Comparison of ENCODE assay signal across 16 cellular contexts in the genomic region with DNA sequence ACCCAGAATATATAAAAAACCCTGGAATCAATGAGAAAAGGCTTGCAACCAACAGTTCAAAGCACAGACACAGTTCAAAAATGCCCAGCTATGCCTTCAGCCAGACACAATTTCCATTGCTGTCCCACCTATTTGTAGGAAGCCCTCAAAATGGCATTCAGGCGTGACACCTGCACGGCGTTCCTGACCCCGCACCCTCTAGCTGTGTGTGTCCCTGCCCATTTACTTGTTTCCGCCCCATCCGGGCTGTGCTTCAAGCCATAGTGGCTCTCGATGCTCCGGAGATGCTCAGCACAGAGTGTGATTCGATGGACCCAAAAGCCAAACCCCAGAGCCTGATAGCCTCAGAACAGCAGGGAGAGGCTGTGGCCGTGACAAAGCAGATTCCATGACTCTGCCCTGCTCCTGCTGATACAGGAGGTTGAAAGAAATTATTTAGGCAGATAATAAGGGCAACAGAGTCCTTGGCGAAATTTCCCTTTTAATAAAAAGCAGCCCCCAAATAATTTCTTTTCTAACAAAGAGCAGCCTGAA. TPM values are rescaled to one million over a fixed set of nuclear protein-coding genes. Genes with fewer than 3 reads are reported as not detected.
A peak's percentile ranks its signal among the peaks of the same experiment; 100 is the strongest.
DNase-seq lines count a peak whose midpoint lies in the region; ATAC-seq and TF ChIP-seq lines count a peak whose summit lies in the region.
"Had no signal": no experiment of that assay in that cellular context is flagged by ENCODE, and none has a peak within 500 bp of the region (broad histone marks: within the 10 kb centered on the region; RNA-seq: fewer than 3 reads in every experiment).

No MANE protein-coding gene starts in this region.

- no peak for TF ChIP-seq CTCF in activated CD8-positive, alpha-beta T cell treated with anti-CD3 and anti-CD28 coated beads for 36 hours (IDR thresholded peaks at IDR 0.05)
- no peak for TF ChIP-seq CTCF in ascending aorta (IDR thresholded peaks at IDR 0.05)

- CTCF ChIA-PET in activated naive CD4-positive, alpha-beta T cell treated with anti-CD3 and anti-CD28 coated beads for 36 hours (lab: Charles Lee), result interaction anchor here (0.6 kb wide), 1 partner anchor 68 kb away, joined by 3 read pairs; no protein-coding TSS in a partner anchor
- CTCF ChIA-PET in activated CD8-positive, alpha-beta T cell treated with anti-CD3 and anti-CD28 coated beads for 36 hours (lab: Charles Lee), result no interaction called here

- H3K4me3 ChIP-seq in ascending aorta, result no peak overlapping the region
- H3K4me3 ChIP-seq: stomach had no signal

- no peaks in the 10 kb centered on the region for H3K9me3 ChIP-seq in ascending aorta
- H3K9me3 ChIP-seq: stomach had no signal

- H3K4me3 Mint-ChIP-seq in activated naive CD4-positive, alpha-beta T cell treated with anti-CD3 and anti-CD28 coated beads for 36 hours, result no peak overlapping the region
- H3K4me3 Mint-ChIP-seq in activated CD8-positive, alpha-beta T cell treated with anti-CD3 and anti-CD28 coated beads for 36 hours, result no peak overlapping the region
- H3K4me3 Mint-ChIP-seq: activated CD8-positive, alpha-beta memory T cell treated with anti-CD3 and anti-CD28 coated beads, Interleukin-2, amount 10 ng/mL, durations not matched to agents 7 days and 5 days; CD8-positive, alpha-beta memory T cell had no signal

- no peaks in the 10 kb centered on the region for H3K27me3 ChIP-seq in ascending aorta
- H3K27me3 ChIP-seq: stomach had no signal

- intact Hi-C loops in activated naive CD4-positive, alpha-beta T cell treated with anti-CD3 and anti-CD28 coated beads for 36 hours (cut with micrococcal nuclease), result no loop called here
- intact Hi-C loops in activated CD8-positive, alpha-beta T cell treated with anti-CD3 and anti-CD28 coated beads for 36 hours (cut with micrococcal nuclease), result no loop called here
- intact Hi-C loops in ascending aorta (cut with DNase I), result no loop called here

- H3K4me1 ChIP-seq in ascending aorta, result no peaks in the 10 kb centered on the region
- H3K4me1 ChIP-seq: stomach had no signal

- no peak overlapping the region for H3K27ac ChIP-seq in ascending aorta
- H3K27ac ChIP-seq: stomach had no signal

- ATAC-seq in activated naive CD4-positive, alpha-beta T cell treated with anti-CD3 and anti-CD28 coated beads, Interleukin-2, amount 50 U/mL, for 72 hours, result no peak
- no peak for ATAC-seq in activated CD8-positive, alpha-beta T cell treated with anti-CD3 and anti-CD28 coated beads for 36 hours
- ATAC-seq in HG02840 (IDR thresholded peaks at IDR 0.05; ENCODE audit: low FRiP score, unreplicated experiment) (no peak), HG02678 (IDR thresholded peaks at IDR 0.05; ENCODE audit: unreplicated experiment) (no peak)
- ATAC-seq: activated CD8-positive, alpha-beta memory T cell treated with anti-CD3 and anti-CD28 coated beads, Interleukin-2, amount 10 ng/mL, durations not matched to agents 7 days and 5 days had no signal

- no peaks in the 10 kb centered on the region for H3K27me3 Mint-ChIP-seq in activated naive CD4-positive, alpha-beta T cell treated with anti-CD3 and anti-CD28 coated beads for 36 hours (ENCODE audit: low read depth)
- H3K27me3 Mint-ChIP-seq in activated CD8-positive, alpha-beta T cell treated with anti-CD3 and anti-CD28 coated beads for 36 hours, result no peaks in the 10 kb centered on the region
- H3K27me3 Mint-ChIP-seq: activated CD8-positive, alpha-beta memory T cell treated with anti-CD3 and anti-CD28 coated beads, Interleukin-2, amount 10 ng/mL, durations not matched to agents 7 days and 5 days; CD8-positive, alpha-beta memory T cell had no signal

- no peak for DNase-seq in activated naive CD4-positive, alpha-beta T cell treated with anti-CD3 and anti-CD28 coated beads, Interleukin-2, amount 50 U/mL, for 72 hours (ENCODE audit: low spot score in 2 of 2)
- no peak for DNase-seq in activated naive CD4-positive, alpha-beta T cell treated with anti-CD3 and anti-CD28 coated beads for 36 hours
- DNase-seq in NCI-H2227 treated with DMSO at 0.1 percent for 48 hours (lab: John Stamatoyannopoulos, UW) (peak; percentile 11), UCSD-AML1 (lab: John Stamatoyannopoulos, UW; ENCODE audit: unreplicated experiment) (no peak), ascending aorta (ENCODE audit: low spot score in 2 of 2) (no peak)
- DNase-seq in activated CD8-positive, alpha-beta T cell treated with anti-CD3 and anti-CD28 coated beads for 36 hours, result no peak
- DNase-seq: activated CD4-positive, CD25-positive, alpha-beta regulatory T cell treated with anti-CD3 and anti-CD28 coated beads, Interleukin-2, amount 50 U/mL, for 72 hours; activated CD8-positive, alpha-beta memory T cell treated with anti-CD3 and anti-CD28 coated beads, Interleukin-2, amount 10 ng/mL, durations not matched to agents 7 days and 5 days; activated effector memory CD4-positive, alpha-beta T cell treated with anti-CD3 and anti-CD28 coated beads, Interleukin-2, amount 50 U/mL, for 16 hours; CD8-positive, alpha-beta memory T cell; hippocampal formation; kidney glomerular epithelial cell; SIG-M5; stomach had no signal

- H3K27ac Mint-ChIP-seq in activated naive CD4-positive, alpha-beta T cell treated with anti-CD3 and anti-CD28 coated beads, Interleukin-2, amount 50 U/mL, for 72 hours, result peak overlapping the region; percentile 1 to 44
- no peak overlapping the region for H3K27ac Mint-ChIP-seq in activated naive CD4-positive, alpha-beta T cell treated with anti-CD3 and anti-CD28 coated beads for 36 hours
- H3K27ac Mint-ChIP-seq in activated CD8-positive, alpha-beta T cell treated with anti-CD3 and anti-CD28 coated beads for 36 hours, result peak overlapping the region; percentile 14

- no peaks in the 10 kb centered on the region for H3K9me3 Mint-ChIP-seq in activated naive CD4-positive, alpha-beta T cell treated with anti-CD3 and anti-CD28 coated beads, Interleukin-2, amount 50 U/mL, for 72 hours
- H3K9me3 Mint-ChIP-seq in activated naive CD4-positive, alpha-beta T cell treated with anti-CD3 and anti-CD28 coated beads for 36 hours, result no peaks in the 10 kb centered on the region
- no peaks in the 10 kb centered on the region for H3K9me3 Mint-ChIP-seq in activated CD8-positive, alpha-beta T cell treated with anti-CD3 and anti-CD28 coated beads for 36 hours
- H3K9me3 Mint-ChIP-seq: CD8-positive, alpha-beta memory T cell had no signal

- H3K4me1 Mint-ChIP-seq in activated naive CD4-positive, alpha-beta T cell treated with anti-CD3 and anti-CD28 coated beads for 36 hours (ENCODE audit: low read depth), result peaks cover 2% of the 10 kb centered on the region
- H3K4me1 Mint-ChIP-seq in activated CD8-positive, alpha-beta T cell treated with anti-CD3 and anti-CD28 coated beads for 36 hours (ENCODE audit: low read depth), result no peaks in the 10 kb centered on the region
- H3K4me1 Mint-ChIP-seq: activated CD8-positive, alpha-beta memory T cell treated with anti-CD3 and anti-CD28 coated beads, Interleukin-2, amount 10 ng/mL, durations not matched to agents 7 days and 5 days had no signal

- peaks cover 6 to 7% of the 10 kb centered on the region in 2 donors for H3K36me3 Mint-ChIP-seq in activated naive CD4-positive, alpha-beta T cell treated with anti-CD3 and anti-CD28 coated beads, Interleukin-2, amount 50 U/mL, for 72 hours
- peaks cover 28% of the 10 kb centered on the region for H3K36me3 Mint-ChIP-seq in activated naive CD4-positive, alpha-beta T cell treated with anti-CD3 and anti-CD28 coated beads for 36 hours (ENCODE audit: low read depth)
- peaks cover 32% of the 10 kb centered on the region for H3K36me3 Mint-ChIP-seq in activated CD8-positive, alpha-beta T cell treated with anti-CD3 and anti-CD28 coated beads for 36 hours (ENCODE audit: low read depth)

- POLR2A ChIA-PET in activated CD8-positive, alpha-beta T cell treated with anti-CD3 and anti-CD28 coated beads for 36 hours (lab: Charles Lee), result interaction anchor here (0.6 to 1.2 kb wide), 4 partner anchors 12 to 486 kb away, joined by 3 to 5 read pairs (median 4); partner anchors contain the start of genes BUD31 and PDAP1

- peaks cover 61 to 62% of the 10 kb centered on the region in 2 donors for H3K36me3 ChIP-seq in ascending aorta

RNA-seq across cellular contexts. Expression of gene BUD31, which starts 13.4 kb away (rescaled TPM):
- 100 to 1,000 TPM; 131 to 135 TPM for total RNA-seq in activated naive CD4-positive, alpha-beta T cell treated with anti-CD3 and anti-CD28 coated beads, Interleukin-2, amount 50 U/mL, for 72 hours
- total RNA-seq in activated naive CD4-positive, alpha-beta T cell treated with anti-CD3 and anti-CD28 coated beads for 36 hours, result 100 to 1,000 TPM; 160 to 176 TPM
- 100 to 1,000 TPM; 118 to 124 TPM for total RNA-seq in activated CD8-positive, alpha-beta T cell treated with anti-CD3 and anti-CD28 coated beads for 36 hours
- total RNA-seq in ascending aorta, result 41.3 TPM

RNA-seq across cellular contexts. Expression of gene PDAP1, which starts 13.8 kb away (rescaled TPM):
- total RNA-seq in activated naive CD4-positive, alpha-beta T cell treated with anti-CD3 and anti-CD28 coated beads, Interleukin-2, amount 50 U/mL, for 72 hours, result 100 to 1,000 TPM; 101 to 148 TPM
- total RNA-seq in activated naive CD4-positive, alpha-beta T cell treated with anti-CD3 and anti-CD28 coated beads for 36 hours, result 100 to 1,000 TPM; 169 to 194 TPM
- 100 to 1,000 TPM; 160 TPM for total RNA-seq in activated CD8-positive, alpha-beta T cell treated with anti-CD3 and anti-CD28 coated beads for 36 hours
- 104 TPM for total RNA-seq in ascending aorta

RNA-seq across cellular contexts. Expression of gene PTCD1, which starts 16.4 kb away (rescaled TPM):
- 1 to 10 TPM; 4.4 to 4.5 TPM for total RNA-seq in activated naive CD4-positive, alpha-beta T cell treated with anti-CD3 and anti-CD28 coated beads, Interleukin-2, amount 50 U/mL, for 72 hours
- total RNA-seq in activated naive CD4-positive, alpha-beta T cell treated with anti-CD3 and anti-CD28 coated beads for 36 hours, result 1 to 10 TPM; 3.5 to 5.1 TPM
- total RNA-seq in activated CD8-positive, alpha-beta T cell treated with anti-CD3 and anti-CD28 coated beads for 36 hours, result 1 to 10 TPM; 7.2 to 8.2 TPM
- total RNA-seq in ascending aorta, result 2.6 TPM

RNA-seq across cellular contexts. Expression of gene CPSF4, which starts 16.6 kb away (rescaled TPM):
- total RNA-seq in activated naive CD4-positive, alpha-beta T cell treated with anti-CD3 and anti-CD28 coated beads, Interleukin-2, amount 50 U/mL, for 72 hours, result 10 to 100 TPM; 47.5 to 62.1 TPM
- 10 to 100 TPM; 70.6 to 73.5 TPM for total RNA-seq in activated naive CD4-positive, alpha-beta T cell treated with anti-CD3 and anti-CD28 coated beads for 36 hours
- 10 to 100 TPM; 62.3 to 64.6 TPM for total RNA-seq in activated CD8-positive, alpha-beta T cell treated with anti-CD3 and anti-CD28 coated beads for 36 hours
- total RNA-seq in ascending aorta, result 38.0 TPM

RNA-seq across cellular contexts. Expression of gene ATP5MF, which starts 43.8 kb away (rescaled TPM):
- total RNA-seq in activated naive CD4-positive, alpha-beta T cell treated with anti-CD3 and anti-CD28 coated beads, Interleukin-2, amount 50 U/mL, for 72 hours, result 100 to 1,000 TPM; 287 to 438 TPM
- total RNA-seq in activated naive CD4-positive, alpha-beta T cell treated with anti-CD3 and anti-CD28 coated beads for 36 hours, result 100 to 1,000 TPM; 423 to 441 TPM
- 100 to 1,000 TPM; 416 to 417 TPM for total RNA-seq in activated CD8-positive, alpha-beta T cell treated with anti-CD3 and anti-CD28 coated beads for 36 hours
- total RNA-seq in ascending aorta, result 893 TPM
